In genomic region chr11:61963016-61963281, GRCh38 we compare ENCODE assay signal across 10 cellular contexts. TPM values are rescaled to one million over a fixed set of nuclear protein-coding genes. Genes with fewer than 3 reads are reported as not detected.
DNase-seq lines count a peak whose midpoint lies in the region; ATAC-seq and FAIRE-seq lines count a peak whose summit lies in the region.
"Had no signal": no experiment of that assay in that cellular context is flagged by ENCODE, and none has a peak within 500 bp of the region (broad histone marks: within the 10 kb centered on the region; RNA-seq: fewer than 3 reads in every experiment).

No MANE protein-coding gene starts in this region.

- no peak for ATAC-seq in T-cell (replicated peaks in 1 of 4)
- no peak for ATAC-seq in HG03175 (IDR thresholded peaks at IDR 0.05; ENCODE audit: unreplicated experiment)
- ATAC-seq: left lobe of liver had no signal

- POLR2A ChIA-PET in T-cell (lab: Charles Lee): interaction anchor here (0.5 to 1.6 kb wide), 5 partner anchors 10 to 878 kb away, joined by 3 to 7 read pairs (median 3); no protein-coding TSS in a partner anchor

- H3K4me1 Mint-ChIP-seq in T-cell (peaks cover 44 to 48% (median 45%) of the 10 kb centered on the region in 3 donors), immature natural killer cell (peaks cover 41 to 46% of the 10 kb centered on the region in 2 donors)

- H3K27ac Mint-ChIP-seq in T-cell (peak overlapping the region; percentile 11 to 77), immature natural killer cell (peak overlapping the region; percentile 75 to 94 (median 81))

- H3K9me3 Mint-ChIP-seq in T-cell (no peaks in the 10 kb centered on the region), immature natural killer cell (no peaks in the 10 kb centered on the region)

- WGBS in small intestine, 3 donors: 90 to 92% (median 92%) methylated on average over 3 of the region's 3 CpGs

- no peaks in the 10 kb centered on the region for H3K9me3 ChIP-seq in small intestine (ENCODE audit: control insufficient read depth, low read depth)

- peak overlapping the region; percentile 76 to 77 for H3K27ac ChIP-seq in small intestine (ENCODE audit: low read depth in 1 of 2, low read length in 1 of 2)

- H3K4me3 Mint-ChIP-seq in T-cell (peak overlapping the region in 1 of 3 donors; percentile 93), immature natural killer cell (no peak overlapping the region)

- FAIRE-seq in small intestine (lab: Jason Lieb, UNC): no peak

- no peaks in the 10 kb centered on the region for H3K27me3 Mint-ChIP-seq in T-cell
- peaks cover 35 to 38% (median 36%) of the 10 kb centered on the region in 3 donors for H3K27me3 Mint-ChIP-seq in immature natural killer cell (ENCODE audit: low read depth in 3 of 3)

- H3K36me3 Mint-ChIP-seq in T-cell (peaks cover 32% of the 10 kb centered on the region), immature natural killer cell (peaks cover 19 to 23% (median 21%) of the 10 kb centered on the region in 3 donors)

- H3K4me3 ChIP-seq in small intestine (ENCODE audit: low read depth in 1 of 2, low read length in 2 of 2): no peak overlapping the region

- peaks cover 0 to 3% of the 10 kb centered on the region in 2 donors for H3K4me1 ChIP-seq in small intestine (ENCODE audit: control insufficient read depth in 2 of 2, insufficient read depth in 1 of 2, low read depth in 1 of 2, low read length in 1 of 2)

- DNase-seq in ELF-1 (ENCODE audit: low read depth, low spot score) (peak; percentile 75), T-cell (peak in 3 of 34 experiments; percentile 18 to 45 (median 25)), immature natural killer cell (no peak), small intestine (no peak), SIG-M5 treated with dmso at 0.1 percent for 504 hours (lab: John Stamatoyannopoulos, UW; ENCODE audit: unreplicated experiment) (no peak), hippocampal formation (lab: John Stamatoyannopoulos, UW) (no peak), glomerular visceral epithelial cell (ENCODE audit: extremely low spot score) (no peak)
- DNase-seq: NCI-H1436 had no signal

- H3K27me3 ChIP-seq in small intestine (ENCODE audit: control insufficient read depth in 2 of 2, insufficient read depth in 2 of 2, low read length in 2 of 2): no peaks in the 10 kb centered on the region

- H3K36me3 ChIP-seq in small intestine (ENCODE audit: control insufficient read depth in 2 of 2, insufficient read depth in 2 of 2, low read length in 2 of 2): peaks cover 0 to 7% of the 10 kb centered on the region in 2 donors

- CTCF ChIA-PET in T-cell (lab: Charles Lee): interaction anchor here in 1 of 2 donors (6.5 kb wide), 1 partner anchor 119 kb away, joined by 36 read pairs; no protein-coding TSS in a partner anchor

RNA-seq across cellular contexts. Expression of gene FTH1, which starts 4.5 kb away (rescaled TPM):
- 1,000 to 10,000 TPM in 2 of 5 donors, 100 to 1,000 TPM in 3; 575 to 1,574 (median 654) TPM for total RNA-seq in T-cell
- polyA plus RNA-seq in immature natural killer cell (1,000 to 10,000 TPM; 1,906 to 2,262 (median 2,182) TPM), small intestine (1,000 to 10,000 TPM; 3,413 to 10,000 (median 8,961) TPM)

RNA-seq across cellular contexts. Expression of gene BEST1, which starts 12.8 kb away (rescaled TPM):
- under 1 TPM in 3 of 5 donors, not detected in 2; 0.07 to 0.23 (median 0.13) TPM for total RNA-seq in T-cell
- polyA plus RNA-seq in immature natural killer cell: 1 to 10 TPM in 2 of 3 donors, under 1 TPM in 1; 0.64 to 1.1 (median 1.0) TPM
- polyA plus RNA-seq in small intestine: 1 to 10 TPM; 2.7 to 4.7 (median 4.3) TPM

RNA-seq across cellular contexts. Expression of gene RAB3IL1, which starts 45.6 kb away (rescaled TPM):
- total RNA-seq in T-cell: under 1 TPM in 2 of 5 donors, not detected in 3; 0.12 to 0.28 TPM
- not detected for polyA plus RNA-seq in immature natural killer cell
- 1 to 10 TPM in 2 of 3 donors, under 1 TPM in 1; 0.45 to 9.5 (median 4.9) TPM for polyA plus RNA-seq in small intestine
